In the genomic region with DNA sequence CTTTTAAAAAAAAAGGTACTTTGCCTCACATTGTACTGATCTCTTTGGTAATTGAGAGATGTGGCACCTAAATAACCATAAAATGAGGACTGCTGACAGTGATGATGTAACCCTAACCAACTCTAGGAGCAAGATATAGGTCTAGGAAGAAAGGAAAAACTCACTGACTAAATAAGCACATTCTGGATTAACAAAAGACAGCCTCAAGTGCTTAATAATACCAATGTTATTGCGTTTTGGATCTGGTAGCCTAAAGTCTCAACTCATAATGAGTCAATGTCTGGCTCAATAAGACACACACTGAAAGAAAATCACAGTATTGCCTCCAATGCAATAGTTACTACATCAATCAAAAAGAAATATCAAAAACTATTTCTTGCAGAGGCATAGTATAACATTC, we compare ENCODE assay signal across 14 cellular contexts. TPM values are rescaled to one million over a fixed set of nuclear protein-coding genes. Genes with fewer than 3 reads are reported as not detected.
DNase-seq lines count a peak whose midpoint lies in the region; ATAC-seq, FAIRE-seq and TF ChIP-seq lines count a peak whose summit lies in the region.
"Had no signal": no experiment of that assay in that cellular context is flagged by ENCODE, and none has a peak within 500 bp of the region (broad histone marks: within the 10 kb centered on the region; RNA-seq: fewer than 3 reads in every experiment).

No MANE protein-coding gene starts in this region.

- H3K4me1 ChIP-seq in KMS-11 (ENCODE audit: low read depth, poor library complexity, severe bottlenecking) (peaks cover 75% of the 10 kb centered on the region), astrocyte (ENCODE audit: insufficient read depth, low read length) (peaks cover 12% of the 10 kb centered on the region)

- H3K27ac ChIP-seq in KMS-11 (no peak overlapping the region; the same call in 1 of the 2 replicates), astrocyte (ENCODE audit: low read depth, low read length) (no peak overlapping the region)
- H3K27ac ChIP-seq: upper lobe of right lung had no signal

- H3K36me3 ChIP-seq in KMS-11 (ENCODE audit: insufficient read depth) (no peaks in the 10 kb centered on the region), astrocyte (ENCODE audit: insufficient read depth, low read length) (no peaks in the 10 kb centered on the region)
- H3K36me3 ChIP-seq: upper lobe of right lung had no signal

- peak overlapping the region; percentile 99 for H3K4me3 Mint-ChIP-seq in T-helper 1 cell treated with Interleukin-12 subunit alpha and Interleukin-12 subunit beta and Interleukin-4 antibody, amounts not matched to agents 30 μg/mL and 1 μg/mL, for 36 hours
- H3K4me3 Mint-ChIP-seq in astrocyte (ENCODE audit: unreplicated experiment): no peak overlapping the region
- peak overlapping the region; percentile 70 for H3K4me3 Mint-ChIP-seq in natural killer cell
- H3K4me3 Mint-ChIP-seq: nephron progenitor cell had no signal

- H3K79me2 ChIP-seq in KMS-11 (ENCODE audit: insufficient read depth, low read depth) (peaks cover 76% of the 10 kb centered on the region), astrocyte (ENCODE audit: insufficient read depth, low read length) (peaks cover 20% of the 10 kb centered on the region)

- H2AFZ ChIP-seq in KMS-11 (ENCODE audit: low read depth): no peak overlapping the region
- H2AFZ ChIP-seq in astrocyte (ENCODE audit: low read depth, low read length): no peak overlapping the region

- FAIRE-seq in astrocyte (lab: Jason Lieb, UNC): no peak

- DNase-seq in T-helper 1 cell (no peak), astrocyte (ENCODE audit: low read depth) (peak; percentile 51), natural killer cell (no peak), DMS79 (lab: John Stamatoyannopoulos, UW) (no peak), sciatic nerve (ENCODE audit: low spot score) (no peak)
- DNase-seq: ACHN; central memory CD4-positive, alpha-beta T cell; NCI-H2081; nephron progenitor cell; T1000; upper lobe of right lung had no signal

- no peaks in the 10 kb centered on the region for H3K9me3 ChIP-seq in astrocyte (ENCODE audit: insufficient read depth, low read depth, low read length)
- H3K9me3 ChIP-seq: upper lobe of right lung had no signal

- H3K27me3 ChIP-seq in KMS-11 (ENCODE audit: insufficient read depth, low read depth) (no peaks in the 10 kb centered on the region), astrocyte (ENCODE audit: insufficient read depth, low read length) (no peaks in the 10 kb centered on the region)
- H3K27me3 ChIP-seq: upper lobe of right lung had no signal

- H3K9me3 Mint-ChIP-seq in T-helper 1 cell treated with Interleukin-12 subunit alpha and Interleukin-12 subunit beta and Interleukin-4 antibody, amounts not matched to agents 30 μg/mL and 1 μg/mL, for 36 hours: no peaks in the 10 kb centered on the region
- no peaks in the 10 kb centered on the region for H3K9me3 Mint-ChIP-seq in astrocyte (ENCODE audit: unreplicated experiment)
- H3K9me3 Mint-ChIP-seq in natural killer cell: no peaks in the 10 kb centered on the region

- peak overlapping the region; percentile 1; the same call in 1 of the 2 replicates for H3K9ac ChIP-seq in KMS-11
- H3K9ac ChIP-seq in astrocyte (ENCODE audit: low read length): no peak overlapping the region

- intact Hi-C loops in natural killer cell (cut with micrococcal nuclease): no loop called here
- intact Hi-C loops in sciatic nerve (cut with DNase I): no loop called here

- H4K20me1 ChIP-seq in KMS-11 (ENCODE audit: insufficient read depth) (no peaks in the 10 kb centered on the region), astrocyte (ENCODE audit: insufficient read depth, low read length) (peaks cover 21% of the 10 kb centered on the region)

- H3K4me3 ChIP-seq in KMS-11 (IDR thresholded peaks at IDR 0.05; ENCODE audit: insufficient read depth, low read depth, low read length) (no peak overlapping the region), astrocyte (ENCODE audit: insufficient read depth, low read depth, low read length) (no peak overlapping the region)

- TF ChIP-seq CTCF in KMS-11 (conservative IDR thresholded peaks at IDR 0.05; ENCODE audit: low read depth, low read length) (no peak), astrocyte (IDR thresholded peaks at IDR 0.05; ENCODE audit: insufficient read depth, low read depth, low read length) (no peak), natural killer cell (IDR thresholded peaks at IDR 0.05) (no peak)

- peaks cover 63% of the 10 kb centered on the region for H3K4me1 Mint-ChIP-seq in T-helper 1 cell treated with Interleukin-12 subunit alpha and Interleukin-12 subunit beta and Interleukin-4 antibody, amounts not matched to agents 30 μg/mL and 1 μg/mL, for 36 hours (ENCODE audit: low read depth)
- H3K4me1 Mint-ChIP-seq in astrocyte (ENCODE audit: low read depth, unreplicated experiment) (peaks cover 11% of the 10 kb centered on the region), natural killer cell (peaks cover 30 to 53% of the 10 kb centered on the region in 2 donors)

- no peaks in the 10 kb centered on the region for H3K27me3 Mint-ChIP-seq in T-helper 1 cell treated with Interleukin-12 subunit alpha and Interleukin-12 subunit beta and Interleukin-4 antibody, amounts not matched to agents 30 μg/mL and 1 μg/mL, for 36 hours (ENCODE audit: low read depth)
- H3K27me3 Mint-ChIP-seq in astrocyte (ENCODE audit: low read depth, unreplicated experiment) (peaks cover 8% of the 10 kb centered on the region), natural killer cell (ENCODE audit: low read depth in 2 of 2) (no peaks in the 10 kb centered on the region)

- peak overlapping the region; percentile 88 for H3K4me2 ChIP-seq in KMS-11
- no peak overlapping the region for H3K4me2 ChIP-seq in astrocyte (ENCODE audit: low read length)

- no peak overlapping the region for H3K27ac Mint-ChIP-seq in T-helper 1 cell treated with Interleukin-12 subunit alpha and Interleukin-12 subunit beta and Interleukin-4 antibody, amounts not matched to agents 30 μg/mL and 1 μg/mL, for 36 hours
- H3K27ac Mint-ChIP-seq in astrocyte (ENCODE audit: unreplicated experiment): no peak overlapping the region
- peak overlapping the region in 1 of 2 donors; percentile 16 for H3K27ac Mint-ChIP-seq in natural killer cell
- H3K27ac Mint-ChIP-seq: nephron progenitor cell had no signal

- peaks cover 59% of the 10 kb centered on the region for H3K36me3 Mint-ChIP-seq in T-helper 1 cell treated with Interleukin-12 subunit alpha and Interleukin-12 subunit beta and Interleukin-4 antibody, amounts not matched to agents 30 μg/mL and 1 μg/mL, for 36 hours (ENCODE audit: low read depth)
- H3K36me3 Mint-ChIP-seq in astrocyte (ENCODE audit: low read depth, unreplicated experiment): peaks cover 2% of the 10 kb centered on the region
- no peaks in the 10 kb centered on the region for H3K36me3 Mint-ChIP-seq in natural killer cell

- ATAC-seq in natural killer cell: no peak
- ATAC-seq in HG03045 (IDR thresholded peaks at IDR 0.05; ENCODE audit: unreplicated experiment): no peak
- no peak for ATAC-seq in sciatic nerve
- ATAC-seq: upper lobe of right lung had no signal

RNA-seq across cellular contexts. Expression of a gene that starts 3.0 kb away (rescaled TPM):
- total RNA-seq in astrocyte: 9.1 and 11.7 TPM in 2 replicates
- total RNA-seq in natural killer cell: 10 to 100 TPM; 52.9 to 90.5 (median 67.2) TPM
- total RNA-seq in sciatic nerve: 22.2 TPM
